Comparison of ENCODE assay signal across 1 cellular context in the genomic region with DNA sequence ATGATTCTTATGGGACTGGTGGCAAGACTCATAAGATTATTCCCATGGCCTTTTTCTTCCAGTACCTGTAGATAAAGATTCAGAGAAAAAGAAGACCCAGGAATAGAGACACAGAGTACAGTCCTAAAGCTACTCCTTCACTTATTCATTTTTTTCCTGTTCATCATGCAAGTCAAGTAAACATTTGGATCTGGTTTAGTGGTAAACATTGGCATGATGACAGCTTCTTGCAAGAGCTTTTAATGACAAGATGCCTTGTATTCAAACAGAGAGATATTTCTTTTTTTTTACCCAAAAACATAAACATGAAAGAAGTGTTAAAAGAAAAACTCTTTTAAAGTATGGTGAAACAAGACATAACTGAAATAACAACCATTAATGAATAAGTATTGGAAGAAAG.
TF ChIP-seq lines count a peak whose summit lies in the region.

No MANE protein-coding gene starts in this region.

TF ChIP-seq in IMR-90, 13 proteins besides CTCF, POLR2A, EP300 and RAD21:
- TF ChIP-seq, protein P1, sequence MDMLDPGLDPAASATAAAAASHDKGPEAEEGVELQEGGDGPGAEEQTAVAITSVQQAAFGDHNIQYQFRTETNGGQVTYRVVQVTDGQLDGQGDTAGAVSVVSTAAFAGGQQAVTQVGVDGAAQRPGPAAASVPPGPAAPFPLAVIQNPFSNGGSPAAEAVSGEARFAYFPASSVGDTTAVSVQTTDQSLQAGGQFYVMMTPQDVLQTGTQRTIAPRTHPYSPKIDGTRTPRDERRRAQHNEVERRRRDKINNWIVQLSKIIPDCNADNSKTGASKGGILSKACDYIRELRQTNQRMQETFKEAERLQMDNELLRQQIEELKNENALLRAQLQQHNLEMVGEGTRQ (IDR thresholded peaks at IDR 0.05; ENCODE audit: low read depth, low read length), result no peak
- TF ChIP-seq MAZ (IDR thresholded peaks at IDR 0.05; ENCODE audit: borderline replicate concordance, low read depth, low read length), result no peak
- TF ChIP-seq MAFK (IDR thresholded peaks at IDR 0.05; ENCODE audit: low read depth, low read length), result no peak
- no peak for TF ChIP-seq BHLHE40 (IDR thresholded peaks at IDR 0.05; ENCODE audit: low read depth, low read length)
- no peak for TF ChIP-seq MXI1 (IDR thresholded peaks at IDR 0.05; ENCODE audit: borderline replicate concordance, low read depth, low read length)
- no peak for TF ChIP-seq CHD1 (IDR thresholded peaks at IDR 0.05; ENCODE audit: low read depth, low read length)
- no peak for TF ChIP-seq NFE2L2 (IDR thresholded peaks at IDR 0.05; ENCODE audit: low read depth, low read length)
- no peak for TF ChIP-seq ELK1 (IDR thresholded peaks at IDR 0.05; ENCODE audit: borderline replicate concordance, low read depth, low read length)
- TF ChIP-seq RCOR1 (IDR thresholded peaks at IDR 0.05; ENCODE audit: insufficient replicate concordance, low read length), result no peak
- TF ChIP-seq SMC3 (IDR thresholded peaks at IDR 0.05; ENCODE audit: low read depth, low read length), result no peak
- TF ChIP-seq FOS (IDR thresholded peaks at IDR 0.05; ENCODE audit: low read depth, low read length), result no peak
